In genomic region chr16:70374213-70374612, GRCh38 we compare ENCODE assay signal across 1 cellular context.
TF ChIP-seq lines count a peak whose summit lies in the region.

No MANE protein-coding gene starts in this region.

TF ChIP-seq in GM12878, 131 proteins besides CTCF, POLR2A, EP300 and RAD21:
- TF ChIP-seq FOS (IDR thresholded peaks at IDR 0.05; ENCODE audit: borderline replicate concordance, extremely low read depth, insufficient read length) (no peak), SP1 (IDR thresholded peaks at IDR 0.05; ENCODE audit: low read depth, low read length) (no peak), ZNF274 (IDR thresholded peaks at IDR 0.05; ENCODE audit: insufficient read depth, insufficient read length) (no peak), BHLHE40 (IDR thresholded peaks at IDR 0.05; ENCODE audit: borderline replicate concordance in 1 of 2, low read depth in 2 of 2, low read length in 1 of 2) (no peak), NR2F1 (conservative IDR thresholded peaks at IDR 0.05) (no peak), E2F8 (IDR thresholded peaks at IDR 0.05; ENCODE audit: low read depth, partially characterized antibody) (no peak)
